In the genomic region with DNA sequence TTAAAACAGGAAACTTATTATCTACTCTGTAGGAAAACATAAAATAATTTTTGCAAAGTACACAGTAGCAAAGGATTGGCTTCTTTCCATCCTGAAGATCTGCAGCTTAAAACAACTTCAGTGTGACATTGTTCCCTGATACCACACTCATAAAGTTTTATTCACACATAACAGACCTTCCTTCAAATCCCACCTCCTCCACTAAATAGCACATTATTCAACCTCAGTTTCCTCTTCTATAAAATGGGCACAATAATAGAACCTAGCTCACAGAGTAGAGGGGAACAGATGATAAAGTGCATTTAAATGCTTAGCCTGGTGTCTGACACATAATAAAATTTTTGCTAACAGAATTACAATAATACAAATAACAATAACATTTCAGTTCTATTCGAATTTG, we compare ENCODE assay signal across 25 cellular contexts.
DNase-seq lines count a peak whose midpoint lies in the region; ATAC-seq, FAIRE-seq and TF ChIP-seq lines count a peak whose summit lies in the region.
"Had no signal": no experiment of that assay in that cellular context is flagged by ENCODE, and none has a peak within 500 bp of the region (broad histone marks: within the 10 kb centered on the region; RNA-seq: fewer than 3 reads in every experiment).

No MANE protein-coding gene starts in this region.

- TF ChIP-seq POLR2A in endothelial cell of umbilical vein (IDR thresholded peaks at IDR 0.05; ENCODE audit: low read depth, low read length), result no peak

- H3K79me2 ChIP-seq in SK-N-SH (ENCODE audit: insufficient read depth) (no peaks in the 10 kb centered on the region), endothelial cell of umbilical vein (ENCODE audit: control insufficient read depth, insufficient read depth, low read length) (no peaks in the 10 kb centered on the region)

- H3K4me1 ChIP-seq in SK-N-SH (ENCODE audit: control insufficient read depth in 1 of 2, insufficient read depth in 2 of 2, low read depth in 1 of 2, low read length in 1 of 2) (peaks cover 0 to 6% of the 10 kb centered on the region in 2 experiments; a peak in 1 of 4 replicates), endothelial cell of umbilical vein (ENCODE audit: control insufficient read depth, extremely low read depth, insufficient read depth, low read length) (peaks cover 8% of the 10 kb centered on the region), mucosa of stomach (ENCODE audit: control insufficient read depth, insufficient read depth, low read length) (peaks cover 56% of the 10 kb centered on the region)
- H3K4me1 ChIP-seq: breast epithelium, SJSA1 had no signal

- no peaks in the 10 kb centered on the region for H3K9me3 Mint-ChIP-seq in activated CD4-positive, alpha-beta T cell treated with anti-CD3 and anti-CD28 coated beads for 36 hours (ENCODE audit: low read depth)
- H3K9me3 Mint-ChIP-seq: CD8-positive, alpha-beta memory T cell; memory B cell; natural killer cell; stimulated activated naive CD8-positive, alpha-beta T cell treated with anti-CD3 and anti-CD28 coated beads, Interleukin-15, Interleukin-2, amounts not matched to agents 100 ng/mL and 50 ng/mL, for 24 hours had no signal

- 0% methylated on average over 1 of the region's 1 CpG for WGBS in SK-N-SH (ENCODE audit: low lambda C conversion rate)

- TF ChIP-seq RAD21 in SK-N-SH (IDR thresholded peaks at IDR 0.05; ENCODE audit: low read length), result no peak

- H3K4me1 Mint-ChIP-seq in activated CD4-positive, alpha-beta T cell treated with anti-CD3 and anti-CD28 coated beads for 36 hours, result no peaks in the 10 kb centered on the region
- H3K4me1 Mint-ChIP-seq: CD8-positive, alpha-beta memory T cell; memory B cell; natural killer cell had no signal

- H3K36me3 Mint-ChIP-seq in activated CD4-positive, alpha-beta T cell treated with anti-CD3 and anti-CD28 coated beads for 36 hours (ENCODE audit: low read depth), result no peaks in the 10 kb centered on the region
- H3K36me3 Mint-ChIP-seq: memory B cell, natural killer cell had no signal

- no peak for TF ChIP-seq EP300 in SK-N-SH (IDR thresholded peaks at IDR 0.05; ENCODE audit: borderline replicate concordance in 1 of 2, low read depth in 1 of 2, low read length in 1 of 2)

- H3K27ac ChIP-seq in SK-N-SH (ENCODE audit: low read depth in 2 of 2, low read length in 1 of 2), result peak overlapping the region in 1 of 2 experiments; percentile 37; a peak in 1 of 4 replicates
- no peak overlapping the region for H3K27ac ChIP-seq in endothelial cell of umbilical vein (ENCODE audit: insufficient read depth, low read depth, low read length)
- H3K27ac ChIP-seq: ovary, SJSA1, tibial artery had no signal

- POLR2A ChIA-PET in SK-N-SH (lab: Yijun Ruan, JAX), result no interaction called here
- POLR2A ChIA-PET in endothelial cell of umbilical vein (lab: Charles Lee), result no interaction called here
- POLR2A ChIA-PET in activated CD4-positive, alpha-beta T cell treated with anti-CD3 and anti-CD28 coated beads for 36 hours (lab: Charles Lee), result no interaction called here

- H2AFZ ChIP-seq in SK-N-SH (ENCODE audit: low read depth), result no peak overlapping the region
- H2AFZ ChIP-seq in endothelial cell of umbilical vein (ENCODE audit: low read depth, low read length), result no peak overlapping the region

- TF ChIP-seq CTCF in SK-N-SH (IDR thresholded peaks at IDR 0.05) (no peak), endothelial cell of umbilical vein (IDR thresholded peaks at IDR 0.05; ENCODE audit: extremely low read depth in 1 of 2, insufficient read depth in 1 of 2, low read depth in 1 of 2, low read length in 2 of 2) (no peak), GM20000 (IDR thresholded peaks at IDR 0.05; ENCODE audit: extremely low read depth, missing control alignments) (no peak)

- H3K27me3 Mint-ChIP-seq in activated CD4-positive, alpha-beta T cell treated with anti-CD3 and anti-CD28 coated beads for 36 hours, result peaks cover 5% of the 10 kb centered on the region

- dilution Hi-C loops in endothelial cell of umbilical vein (cut with MboI; ENCODE audit: extremely low pct_ligation_motif_present, low sequenced_read_pairs), result no loop called here

- intact Hi-C loops in endothelial cell of umbilical vein (cut with micrococcal nuclease), result no loop called here
- intact Hi-C loops in activated CD4-positive, alpha-beta T cell treated with anti-CD3 and anti-CD28 coated beads for 36 hours (cut with DNase I, micrococcal nuclease), result no loop called here

- no peak overlapping the region for H3K9ac ChIP-seq in SK-N-SH
- H3K9ac ChIP-seq in endothelial cell of umbilical vein (replicated peaks; ENCODE audit: extremely low read depth, insufficient read depth, low read length), result no peak overlapping the region
- peak overlapping the region; percentile 42 for H3K9ac ChIP-seq in mucosa of stomach (ENCODE audit: low read length)

- no peak overlapping the region for H3K27ac Mint-ChIP-seq in activated CD4-positive, alpha-beta T cell treated with anti-CD3 and anti-CD28 coated beads for 36 hours
- H3K27ac Mint-ChIP-seq: CD8-positive, alpha-beta memory T cell; memory B cell; natural killer cell; stimulated activated naive CD8-positive, alpha-beta T cell treated with anti-CD3 and anti-CD28 coated beads, Interleukin-15, Interleukin-2, amounts not matched to agents 100 ng/mL and 50 ng/mL, for 24 hours had no signal

- CTCF ChIA-PET in SK-N-SH (lab: Yijun Ruan, JAX), result interaction anchor here (2.1 kb wide), 1 partner anchor 21 kb away, joined by 8 read pairs; no protein-coding TSS in a partner anchor
- CTCF ChIA-PET in endothelial cell of umbilical vein (lab: Charles Lee), result no interaction called here
- CTCF ChIA-PET in activated CD4-positive, alpha-beta T cell treated with anti-CD3 and anti-CD28 coated beads for 36 hours (lab: Charles Lee), result no interaction called here

- no peaks in the 10 kb centered on the region for H3K9me2 ChIP-seq in SK-N-SH

- H3K9me3 ChIP-seq in SK-N-SH, result no peaks in the 10 kb centered on the region
- H3K9me3 ChIP-seq in endothelial cell of umbilical vein (replicated peaks; ENCODE audit: control insufficient read depth, insufficient read depth, low read length), result no peaks in the 10 kb centered on the region
- no peaks in the 10 kb centered on the region for H3K9me3 ChIP-seq in mucosa of stomach (ENCODE audit: control insufficient read depth, low read length)
- H3K9me3 ChIP-seq: ovary, SJSA1, tibial artery had no signal

- BruUV-seq in endothelial cell of umbilical vein (replicated peaks; lab: Mats Ljungman, UMichigan), result no TSS peak

- H3K4me2 ChIP-seq in SK-N-SH (peak overlapping the region; percentile 57), endothelial cell of umbilical vein (ENCODE audit: insufficient read depth, low read length) (peak overlapping the region; percentile 29)

- no peaks in the 10 kb centered on the region for H3K27me3 ChIP-seq in SK-N-SH (ENCODE audit: insufficient read depth)
- H3K27me3 ChIP-seq in endothelial cell of umbilical vein (ENCODE audit: control insufficient read depth in 2 of 2, insufficient read depth in 2 of 2, low read length in 2 of 2), result no peaks in the 10 kb centered on the region
- H3K27me3 ChIP-seq in mucosa of stomach (ENCODE audit: control insufficient read depth, insufficient read depth, low read length), result no peaks in the 10 kb centered on the region
- H3K27me3 ChIP-seq: breast epithelium, ovary, SJSA1, tibial artery had no signal

- H3K9me1 ChIP-seq in endothelial cell of umbilical vein (replicated peaks; ENCODE audit: control insufficient read depth, extremely low read depth, insufficient read depth, low read length), result no peaks in the 10 kb centered on the region

- H3F3A ChIP-seq in SK-N-SH (replicated peaks; ENCODE audit: insufficient read depth), result no peaks in the 10 kb centered on the region

- no peaks in the 10 kb centered on the region for H4K20me1 ChIP-seq in SK-N-SH (ENCODE audit: insufficient read depth)
- no peaks in the 10 kb centered on the region for H4K20me1 ChIP-seq in endothelial cell of umbilical vein (replicated peaks; ENCODE audit: control insufficient read depth, extremely low read depth, insufficient read depth, low read length)

- no peak for DNase-seq in SK-N-SH
- DNase-seq in endothelial cell of umbilical vein (ENCODE audit: low read depth, low spot score), result no peak
- DNase-seq in NCI-H1417 treated with DMSO at 0.1 percent for 48 hours (lab: John Stamatoyannopoulos, UW), result no peak
- DNase-seq in epidermal melanocyte (ENCODE audit: insufficient read length, low spot score), result no peak
- DNase-seq in activated CD4-positive, alpha-beta T cell treated with anti-CD3 and anti-CD28 coated beads for 36 hours, result no peak
- DNase-seq in GM20000 (ENCODE audit: low spot score), result no peak
- DNase-seq: 8988T; activated CD8-positive, alpha-beta memory T cell treated with anti-CD3 and anti-CD28 coated beads for 24 hours; activated gamma-delta T cell; activated T-cell treated with anti-CD3 and anti-CD28 coated beads, Interleukin-2, amount 50 U/mL, for 1 hour; CD8-positive, alpha-beta memory T cell; glutamatergic neuron; natural killer cell; NCI-H187; NCI-H2171 treated with DMSO at 0.1 percent for 48 hours; NCI-H524 treated with DMSO at 0.1 percent for 48 hours had no signal

- no peak for FAIRE-seq in endothelial cell of umbilical vein (lab: Jason Lieb, UNC)
- FAIRE-seq: G401.6 had no signal

- no peak overlapping the region for H3K4me3 Mint-ChIP-seq in activated CD4-positive, alpha-beta T cell treated with anti-CD3 and anti-CD28 coated beads for 36 hours
- H3K4me3 Mint-ChIP-seq: CD8-positive, alpha-beta memory T cell; memory B cell; natural killer cell; stimulated activated naive CD8-positive, alpha-beta T cell treated with anti-CD3 and anti-CD28 coated beads, Interleukin-15, Interleukin-2, amounts not matched to agents 100 ng/mL and 50 ng/mL, for 24 hours had no signal

- H3K36me3 ChIP-seq in SK-N-SH (replicated peaks in 1 of 2; ENCODE audit: control insufficient read depth in 1 of 2, insufficient read depth in 2 of 2, low read length in 1 of 2), result no peaks in the 10 kb centered on the region
- no peaks in the 10 kb centered on the region for H3K36me3 ChIP-seq in endothelial cell of umbilical vein (ENCODE audit: control insufficient read depth in 2 of 2, extremely low read depth in 1 of 2, insufficient read depth in 2 of 2, low read length in 2 of 2)
- no peaks in the 10 kb centered on the region for H3K36me3 ChIP-seq in mucosa of stomach (ENCODE audit: control insufficient read depth, insufficient read depth, low read length)
- H3K36me3 ChIP-seq: breast epithelium, ovary, SJSA1, tibial artery had no signal

- H3K4me3 ChIP-seq in SK-N-SH (ENCODE audit: low read depth in 2 of 2, low read length in 1 of 2) (no peak overlapping the region), endothelial cell of umbilical vein (replicated peaks in 1 of 3; ENCODE audit: insufficient read depth in 1 of 3, low read depth in 1 of 3, low read length in 3 of 3) (no peak overlapping the region), mucosa of stomach (ENCODE audit: low read length) (no peak overlapping the region)
- H3K4me3 ChIP-seq: ovary, SJSA1, tibial artery had no signal

- ATAC-seq in SK-N-SH treated with all-trans-retinoic acid at 6 μM for 48 hours, result no peak
- ATAC-seq in activated CD4-positive, alpha-beta T cell treated with anti-CD3 and anti-CD28 coated beads for 36 hours, result no peak
- ATAC-seq: natural killer cell had no signal

TF ChIP-seq in SK-N-SH treated with all-trans-retinoic acid at 6 μM for 48 hours, 23 proteins besides CTCF, POLR2A, EP300 and RAD21 (continues in another document):
- TF ChIP-seq SNAI2 (CRISPR knock-in tag; IDR thresholded peaks at IDR 0.05), result no peak

TF ChIP-seq in endothelial cell of umbilical vein, 7 proteins besides CTCF, POLR2A, EP300 and RAD21 (continues in another document):
- no peak for TF ChIP-seq JUN (IDR thresholded peaks at IDR 0.05; ENCODE audit: borderline replicate concordance, insufficient read depth, insufficient read length, low read depth)
